8 cellular contexts compared by ENCODE assay signal in the genomic region with DNA sequence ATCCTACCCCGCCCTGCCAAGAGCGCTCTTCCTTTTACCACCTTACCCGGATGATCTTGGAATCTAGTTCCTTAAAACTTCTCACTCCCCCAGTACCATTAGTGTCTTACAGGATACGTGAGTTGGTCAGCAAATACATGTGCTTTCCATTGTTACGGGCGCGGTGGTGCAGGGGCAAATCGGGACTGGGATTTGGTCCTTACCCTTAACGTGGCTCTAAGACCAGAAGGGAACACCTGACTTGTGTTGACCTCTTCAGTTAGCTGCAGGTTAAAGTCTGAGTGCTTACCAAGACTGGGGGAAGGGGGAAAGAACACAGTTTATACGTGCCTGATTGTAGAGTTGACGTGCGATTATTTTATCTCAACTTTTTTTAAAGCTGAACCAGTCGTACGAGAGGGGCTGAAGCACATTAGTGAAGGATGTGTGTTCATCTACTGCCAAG. TPM values are rescaled to one million over a fixed set of nuclear protein-coding genes. Genes with fewer than 3 reads are reported as not detected.
DNase-seq lines count a peak whose midpoint lies in the region; ATAC-seq and TF ChIP-seq lines count a peak whose summit lies in the region.

No MANE protein-coding gene starts in this region.

- intact Hi-C loops in MCF 10A (cut with micrococcal nuclease): loop anchor here (2.0 kb wide), 1 partner anchor 87 kb away; no protein-coding TSS in a partner anchor

- TF ChIP-seq CTCF in DND-41 (IDR thresholded peaks at IDR 0.05; ENCODE audit: borderline replicate concordance, extremely low read depth, low read length, poor library complexity, severe bottlenecking) (no peak), MCF 10A (IDR thresholded peaks at IDR 0.05; ENCODE audit: unreplicated experiment) (no peak)

- H3K56ac ChIP-seq in mesendoderm (ENCODE audit: low read length): peak overlapping the region; percentile 95

- H3K79me2 ChIP-seq in DND-41 (ENCODE audit: insufficient read depth, low read length): peaks cover 69% of the 10 kb centered on the region
- H3K79me2 ChIP-seq in mesendoderm (ENCODE audit: control insufficient read depth, insufficient read depth, low read length): peaks cover 10% of the 10 kb centered on the region

- no peaks in the 10 kb centered on the region for H3K9me3 Mint-ChIP-seq in MCF 10A (ENCODE audit: unreplicated experiment)

- H3K4ac ChIP-seq in mesendoderm (ENCODE audit: low read depth, low read length): peak overlapping the region; percentile 25

- BruUV-seq in MCF 10A (replicated peaks; lab: Mats Ljungman, UMichigan): TSS peak; percentile 59

- no peaks in the 10 kb centered on the region for H3K27me3 Mint-ChIP-seq in MCF 10A (ENCODE audit: insufficient read depth, unreplicated experiment)

- H3K4me1 ChIP-seq in DND-41 (ENCODE audit: insufficient read depth, low read length) (peaks cover 49% of the 10 kb centered on the region), mesendoderm (ENCODE audit: control insufficient read depth, low read depth, low read length) (peaks cover 2% of the 10 kb centered on the region)

- H3K9me3 ChIP-seq in DND-41 (ENCODE audit: insufficient read depth, low read length, severe bottlenecking) (no peaks in the 10 kb centered on the region), MG63 (no peaks in the 10 kb centered on the region)

- peak overlapping the region; percentile 99 for H2AFZ ChIP-seq in DND-41 (ENCODE audit: low read depth, low read length)

- H3K4me2 ChIP-seq in DND-41 (ENCODE audit: insufficient read depth, low read length): peak overlapping the region; percentile 81
- H3K4me2 ChIP-seq in mesendoderm (ENCODE audit: low read length): peak overlapping the region; percentile 58

- POLR2A ChIA-PET in MCF 10A (lab: Yijun Ruan, JAX): interaction anchor here (0.8 to 3.9 kb wide), 21 partner anchors 8 to 375 kb away, joined by 3 to 57 read pairs (median 6); a partner anchor contains a TSS

- no peak for DNase-seq in DND-41
- DNase-seq in MG63: no peak
- peak; percentile 33 for DNase-seq in MCF 10A (ENCODE audit: unreplicated experiment)
- DNase-seq in mesendoderm: no peak
- DNase-seq in kidney tubule cell (ENCODE audit: low spot score): no peak
- no peak for DNase-seq in SK-N-DZ (ENCODE audit: low spot score)
- DNase-seq in NCI-H1436 (lab: John Stamatoyannopoulos, UW): no peak

- H3K4me3 ChIP-seq in DND-41 (ENCODE audit: low read depth in 1 of 2, low read length in 2 of 2) (peak overlapping the region; percentile 41 to 67; a peak in 3 of 4 replicates), MG63 (peak overlapping the region; percentile 63), mesendoderm (ENCODE audit: low read length) (peak overlapping the region; percentile 82)

- H3K27me3 ChIP-seq in DND-41 (ENCODE audit: insufficient read depth, low read length, poor library complexity) (no peaks in the 10 kb centered on the region), MG63 (no peaks in the 10 kb centered on the region), mesendoderm (ENCODE audit: insufficient read depth, low read length, poor library complexity) (no peaks in the 10 kb centered on the region)

- peak overlapping the region; percentile 96 for H3K27ac Mint-ChIP-seq in MCF 10A (ENCODE audit: low read depth, unreplicated experiment)

- H2AK5ac ChIP-seq in mesendoderm (ENCODE audit: low read length): no peak overlapping the region

- H3K36me3 ChIP-seq in DND-41 (ENCODE audit: insufficient read depth, low read length): peaks cover 30% of the 10 kb centered on the region
- peaks cover 22% of the 10 kb centered on the region for H3K36me3 ChIP-seq in MG63
- peaks cover 2% of the 10 kb centered on the region for H3K36me3 ChIP-seq in mesendoderm (ENCODE audit: control insufficient read depth, insufficient read depth, low read length)

- no peak overlapping the region for H3K23ac ChIP-seq in mesendoderm (ENCODE audit: low read length)

- peak overlapping the region; percentile 99 for H3K27ac ChIP-seq in DND-41 (ENCODE audit: low read length)
- H3K27ac ChIP-seq in mesendoderm (ENCODE audit: low read depth, low read length): peak overlapping the region; percentile 62

- peak overlapping the region; percentile 96 for H3K4me3 Mint-ChIP-seq in MCF 10A (ENCODE audit: unreplicated experiment)

- H2BK120ac ChIP-seq in mesendoderm (ENCODE audit: low read depth, low read length): no peak overlapping the region

- H3K9ac ChIP-seq in DND-41 (ENCODE audit: low read depth, low read length) (peak overlapping the region; percentile 65), mesendoderm (ENCODE audit: low read length) (peak overlapping the region; percentile 86)

- H4K20me1 ChIP-seq in DND-41 (ENCODE audit: insufficient read depth, low read length): peaks cover 24% of the 10 kb centered on the region; the same call in 1 of the 2 replicates

- peaks cover 60% of the 10 kb centered on the region for H3K36me3 Mint-ChIP-seq in MCF 10A (ENCODE audit: insufficient read depth, unreplicated experiment)

- no peak overlapping the region for H3K18ac ChIP-seq in mesendoderm (ENCODE audit: low read length)

- peaks cover 31% of the 10 kb centered on the region for H3K4me1 Mint-ChIP-seq in MCF 10A (ENCODE audit: insufficient read depth, unreplicated experiment)

- no peak overlapping the region for H2BK5ac ChIP-seq in mesendoderm (ENCODE audit: low read length)

- no CpG with 5 or more reads among the region's 14 CpGs for WGBS in mesendoderm (ENCODE audit: extremely low coverage, insufficient coverage, low lambda C conversion rate)

- H2BK15ac ChIP-seq in mesendoderm (replicated peaks; ENCODE audit: low read depth): no peak overlapping the region

- no peak overlapping the region for H4K8ac ChIP-seq in mesendoderm (ENCODE audit: low read depth, low read length)

- CTCF ChIA-PET in MCF 10A (lab: Yijun Ruan, JAX): interaction anchor here (0.7 to 1.9 kb wide), 3 partner anchors 8 to 380 kb away, joined by 3 to 7 read pairs (median 3); no protein-coding TSS in a partner anchor

- ATAC-seq in DND-41 (ENCODE audit: insufficient read depth, low read depth) (no peak), HG03280 (IDR thresholded peaks at IDR 0.05; ENCODE audit: unreplicated experiment) (no peak)

- peaks cover 12% of the 10 kb centered on the region for H3K79me1 ChIP-seq in mesendoderm (ENCODE audit: low read length)

- H4K5ac ChIP-seq in mesendoderm (ENCODE audit: low read length): no peak overlapping the region

RNA-seq across cellular contexts. Expression of a gene that starts 0.5 kb away (rescaled TPM):
- 54.8 and 127 TPM in 2 replicates for total RNA-seq in MG63 (2014; rRNA removed; shearing (Covaris generic); ENCODE audit: low replicate concordance)
- 137 and 146 TPM in 2 replicates for total RNA-seq in MCF 10A (2022)
- polyA plus RNA-seq in mesendoderm (2013, experiment 1 of 2): 293 TPM
- polyA plus RNA-seq in mesendoderm (2013, experiment 2 of 2): 286 TPM
- polyA plus RNA-seq in SK-N-DZ (2014; cell fraction: cytosol; rRNA removed): 112 and 235 TPM in 2 replicates
- polyA plus RNA-seq in SK-N-DZ (2014; cell fraction: nucleus; rRNA removed): 163 and 278 TPM in 2 replicates

RNA-seq across cellular contexts. Expression of a gene that starts 0.9 kb away (rescaled TPM):
- total RNA-seq in MG63 (2014; rRNA removed; shearing (Covaris generic); ENCODE audit: low replicate concordance): 5.7 and 8.0 TPM in 2 replicates
- total RNA-seq in MCF 10A (2022): 22.8 and 25.3 TPM in 2 replicates
- polyA plus RNA-seq in mesendoderm (2013, experiment 1 of 2): 14.7 TPM
- polyA plus RNA-seq in mesendoderm (2013, experiment 2 of 2): 13.7 TPM
- 13.4 and 17.3 TPM in 2 replicates for polyA plus RNA-seq in SK-N-DZ (2014; cell fraction: cytosol; rRNA removed)
- polyA plus RNA-seq in SK-N-DZ (2014; cell fraction: nucleus; rRNA removed): 19.6 and 30.1 TPM in 2 replicates

RNA-seq across cellular contexts. Expression of a gene that starts 10.0 kb away (rescaled TPM):
- 7.7 and 10.6 TPM in 2 replicates for total RNA-seq in MG63 (2014; rRNA removed; shearing (Covaris generic); ENCODE audit: low replicate concordance)
- total RNA-seq in MCF 10A (2022): 17.7 and 17.8 TPM in 2 replicates
- polyA plus RNA-seq in mesendoderm (2013, experiment 1 of 2): 29.0 TPM
- polyA plus RNA-seq in mesendoderm (2013, experiment 2 of 2): 26.8 TPM
- polyA plus RNA-seq in SK-N-DZ (2014; cell fraction: cytosol; rRNA removed): 12.0 and 19.8 TPM in 2 replicates
- polyA plus RNA-seq in SK-N-DZ (2014; cell fraction: nucleus; rRNA removed): 14.1 and 20.7 TPM in 2 replicates

RNA-seq across cellular contexts. Expression of a gene that starts 10.2 kb away (rescaled TPM):
- total RNA-seq in MG63 (2014; rRNA removed; shearing (Covaris generic); ENCODE audit: low replicate concordance): 1.9 and 2.9 TPM in 2 replicates
- total RNA-seq in MCF 10A (2022): 1.4 and 1.7 TPM in 2 replicates
- polyA plus RNA-seq in mesendoderm (2013, experiment 1 of 2): 1.5 TPM
- 1.4 TPM for polyA plus RNA-seq in mesendoderm (2013, experiment 2 of 2)
- polyA plus RNA-seq in SK-N-DZ (2014; cell fraction: cytosol; rRNA removed): 4.4 and 7.7 TPM in 2 replicates
- polyA plus RNA-seq in SK-N-DZ (2014; cell fraction: nucleus; rRNA removed): 2.9 and 5.9 TPM in 2 replicates
